ENCODE assay signal across 1 cellular context in the genomic region with DNA sequence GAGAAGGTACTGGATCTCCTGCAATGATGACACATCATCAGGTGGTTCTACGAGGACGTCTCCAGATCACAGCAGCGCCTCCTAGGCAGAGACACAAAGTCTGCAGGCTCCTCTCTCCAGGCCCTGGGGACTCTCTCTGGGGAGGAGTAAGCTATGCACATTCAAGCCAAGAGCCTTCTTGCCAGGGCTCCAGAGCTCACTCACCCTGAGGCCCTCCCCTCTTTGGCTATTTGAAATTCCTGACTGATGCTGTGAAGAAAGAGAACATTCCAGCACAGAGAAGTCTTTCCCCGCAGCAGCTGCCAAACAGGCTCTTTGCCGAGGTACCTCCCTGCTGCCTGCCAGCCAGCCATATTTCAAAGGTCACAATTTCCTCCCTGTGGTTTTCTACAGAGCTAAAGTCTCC.
TF ChIP-seq lines count a peak whose summit lies in the region.

No MANE protein-coding gene starts in this region.

TF ChIP-seq in H1, 55 proteins besides CTCF, POLR2A, EP300 and RAD21:
- TF ChIP-seq ZNF274 (IDR thresholded peaks at IDR 0.05; ENCODE audit: borderline replicate concordance, extremely low read depth, low read length) (no peak), HDAC6 (IDR thresholded peaks at IDR 0.05; ENCODE audit: low read depth, low read length) (no peak), YY1 (IDR thresholded peaks at IDR 0.05; ENCODE audit: low read depth, low read length) (no peak), E2F6 (IDR thresholded peaks at IDR 0.05) (peak; percentile 43; the same call in 1 of the 2 replicates), RBBP5 (IDR thresholded peaks at IDR 0.05; ENCODE audit: borderline replicate concordance, low read depth, low read length) (no peak), CTBP2 (IDR thresholded peaks at IDR 0.05; ENCODE audit: borderline replicate concordance, insufficient read depth, insufficient read length, low read length) (peak; percentile 40), TEAD4 (IDR thresholded peaks at IDR 0.05; ENCODE audit: low read depth, low read length) (peak; percentile 93), JUND (IDR thresholded peaks at IDR 0.05; ENCODE audit: low read length) (0 out of 2 replicates have a peak, but pooled peaks have one; percentile 33), TCF12 (IDR thresholded peaks at IDR 0.05; ENCODE audit: low read depth, low read length) (0 out of 2 replicates have a peak, but pooled peaks have one; percentile 34), CEBPB (IDR thresholded peaks at IDR 0.05; ENCODE audit: low read depth, low read length) (0 out of 2 replicates have a peak, but pooled peaks have one; percentile 7)
- TF ChIP-seq, protein P1, sequence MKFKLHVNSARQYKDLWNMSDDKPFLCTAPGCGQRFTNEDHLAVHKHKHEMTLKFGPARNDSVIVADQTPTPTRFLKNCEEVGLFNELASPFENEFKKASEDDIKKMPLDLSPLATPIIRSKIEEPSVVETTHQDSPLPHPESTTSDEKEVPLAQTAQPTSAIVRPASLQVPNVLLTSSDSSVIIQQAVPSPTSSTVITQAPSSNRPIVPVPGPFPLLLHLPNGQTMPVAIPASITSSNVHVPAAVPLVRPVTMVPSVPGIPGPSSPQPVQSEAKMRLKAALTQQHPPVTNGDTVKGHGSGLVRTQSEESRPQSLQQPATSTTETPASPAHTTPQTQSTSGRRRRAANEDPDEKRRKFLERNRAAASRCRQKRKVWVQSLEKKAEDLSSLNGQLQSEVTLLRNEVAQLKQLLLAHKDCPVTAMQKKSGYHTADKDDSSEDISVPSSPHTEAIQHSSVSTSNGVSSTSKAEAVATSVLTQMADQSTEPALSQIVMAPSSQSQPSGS (IDR thresholded peaks at IDR 0.05; ENCODE audit: low read length) = peak; percentile 34; the same call in 1 of the 2 replicates
